ENCODE assay signal across 1 cellular context in genomic region chr20:32072168-32072721, GRCh38.
TF ChIP-seq lines count a peak whose summit lies in the region.

No MANE protein-coding gene starts in this region.

TF ChIP-seq in HepG2, 621 proteins besides CTCF, POLR2A, EP300 and RAD21 (continued from another document):
- TF ChIP-seq, protein P1, sequence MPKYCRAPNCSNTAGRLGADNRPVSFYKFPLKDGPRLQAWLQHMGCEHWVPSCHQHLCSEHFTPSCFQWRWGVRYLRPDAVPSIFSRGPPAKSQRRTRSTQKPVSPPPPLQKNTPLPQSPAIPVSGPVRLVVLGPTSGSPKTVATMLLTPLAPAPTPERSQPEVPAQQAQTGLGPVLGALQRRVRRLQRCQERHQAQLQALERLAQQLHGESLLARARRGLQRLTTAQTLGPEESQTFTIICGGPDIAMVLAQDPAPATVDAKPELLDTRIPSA (CRISPR knock-in tag; IDR thresholded peaks at IDR 0.05; ENCODE audit: borderline replicate concordance), result no peak
- TF ChIP-seq ATF3 (CRISPR knock-in tag; IDR thresholded peaks at IDR 0.05) (no peak), ZNF12 (CRISPR knock-in tag; IDR thresholded peaks at IDR 0.05) (peak; percentile 93), HOXA9 (CRISPR knock-in tag; IDR thresholded peaks at IDR 0.05; ENCODE audit: borderline replicate concordance) (no peak)
- TF ChIP-seq, protein P2, sequence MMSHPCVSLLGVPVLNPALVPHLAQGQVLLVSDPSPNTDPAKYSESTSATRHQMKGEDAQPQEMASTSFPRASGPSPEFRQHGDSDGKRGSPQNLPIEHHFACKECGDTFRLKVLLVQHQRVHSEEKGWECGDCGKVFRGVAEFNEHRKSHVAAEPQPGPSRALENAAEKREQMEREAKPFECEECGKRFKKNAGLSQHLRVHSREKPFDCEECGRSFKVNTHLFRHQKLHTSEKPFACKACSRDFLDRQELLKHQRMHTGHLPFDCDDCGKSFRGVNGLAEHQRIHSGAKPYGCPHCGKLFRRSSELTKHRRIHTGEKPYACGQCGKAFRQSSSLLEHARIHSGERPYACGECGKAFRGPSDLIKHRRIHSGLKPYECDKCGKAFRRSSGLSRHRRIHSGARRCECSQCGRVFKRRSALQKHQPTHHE (CRISPR knock-in tag; IDR thresholded peaks at IDR 0.05; ENCODE audit: borderline replicate concordance), result no peak
